ENCODE assay signal across 9 cellular contexts in genomic region chr5:2017540-2018389, GRCh38.
A peak's percentile ranks its signal among the peaks of the same experiment; 100 is the strongest.
DNase-seq lines count a peak whose midpoint lies in the region; ATAC-seq and TF ChIP-seq lines count a peak whose summit lies in the region.
"Had no signal": no experiment of that assay in that cellular context is flagged by ENCODE, and none has a peak within 500 bp of the region (broad histone marks: within the 10 kb centered on the region; RNA-seq: fewer than 3 reads in every experiment).

No MANE protein-coding gene starts in this region.

- intact Hi-C loops in natural killer cell (cut with micrococcal nuclease) (loop anchor here (10.0 kb wide), 1 partner anchor 283 kb away; no protein-coding TSS in a partner anchor), vagina (cut with DNase I) (no loop called here)

- H3K27ac Mint-ChIP-seq in natural killer cell, result no peak overlapping the region
- H3K27ac Mint-ChIP-seq in natural killer cell treated with Interleukin-12 subunit alpha and Interleukin-12 subunit beta and Interleukin-15 and Interleukin-18, amount 100 ng/mL, for 72 hours, result no peak overlapping the region
- no peak overlapping the region for H3K27ac Mint-ChIP-seq in endodermal cell
- H3K27ac Mint-ChIP-seq: naive thymus-derived CD4-positive, alpha-beta T cell had no signal

- TF ChIP-seq CTCF in natural killer cell (IDR thresholded peaks at IDR 0.05) (peak; percentile 30), endodermal cell (conservative IDR thresholded peaks at IDR 0.05) (peak; percentile 82), vagina (IDR thresholded peaks at IDR 0.05) (no peak)

- peaks cover 0 to 13% of the 10 kb centered on the region in 2 donors for H3K27me3 Mint-ChIP-seq in natural killer cell (ENCODE audit: low read depth in 2 of 2)
- H3K27me3 Mint-ChIP-seq in natural killer cell treated with Interleukin-12 subunit alpha and Interleukin-12 subunit beta and Interleukin-15 and Interleukin-18, amount 100 ng/mL, for 72 hours, result peaks cover 14 to 19% of the 10 kb centered on the region in 2 donors
- peaks cover 17% of the 10 kb centered on the region for H3K27me3 Mint-ChIP-seq in endodermal cell (ENCODE audit: insufficient read depth)

- no peak overlapping the region for H3K9ac ChIP-seq in endodermal cell (ENCODE audit: extremely low read depth, low read length, poor library complexity, severe bottlenecking)

- no peak for TF ChIP-seq POLR2A in vagina (IDR thresholded peaks at IDR 0.05)

- H3K4me3 Mint-ChIP-seq in natural killer cell (no peak overlapping the region), endodermal cell (no peak overlapping the region)
- H3K4me3 Mint-ChIP-seq in natural killer cell treated with Interleukin-12 subunit alpha and Interleukin-12 subunit beta and Interleukin-15 and Interleukin-18, amount 100 ng/mL, for 72 hours, result no peak overlapping the region
- H3K4me3 Mint-ChIP-seq: naive thymus-derived CD4-positive, alpha-beta T cell had no signal

- WGBS in endodermal cell (ENCODE audit: insufficient coverage in 1 of 2, insufficient read length in 1 of 2), 2 experiments, result 85 to 89% methylated on average over 20 of the region's 20 CpGs

- H3K36me3 ChIP-seq in endodermal cell (ENCODE audit: control insufficient read depth, insufficient read depth, low read length) (no peaks in the 10 kb centered on the region), vagina (no peaks in the 10 kb centered on the region)

- DNase-seq in natural killer cell (no peak), NCI-H69 (lab: John Stamatoyannopoulos, UW) (peak; percentile 7), endodermal cell (peak; percentile 80), vagina (ENCODE audit: extremely low spot score in 2 of 2) (peak; percentile 44 to 64)
- DNase-seq in natural killer cell treated with Interleukin-12 subunit alpha and Interleukin-12 subunit beta and Interleukin-15 and Interleukin-18, amount 100 ng/mL, for 72 hours (ENCODE audit: low spot score), result no peak

- H3K36me3 Mint-ChIP-seq in natural killer cell (no peaks in the 10 kb centered on the region), endodermal cell (ENCODE audit: low read depth) (no peaks in the 10 kb centered on the region)
- H3K36me3 Mint-ChIP-seq in natural killer cell treated with Interleukin-12 subunit alpha and Interleukin-12 subunit beta and Interleukin-15 and Interleukin-18, amount 100 ng/mL, for 72 hours, result no peaks in the 10 kb centered on the region
- H3K36me3 Mint-ChIP-seq: naive thymus-derived CD4-positive, alpha-beta T cell had no signal

- H3K4me1 ChIP-seq in endodermal cell (ENCODE audit: control insufficient read depth, insufficient read depth, low read length) (no peaks in the 10 kb centered on the region), vagina (no peaks in the 10 kb centered on the region)

- H3K9me3 ChIP-seq in endodermal cell (ENCODE audit: control insufficient read depth, low read length) (no peaks in the 10 kb centered on the region), vagina (no peaks in the 10 kb centered on the region)

- H3K27me3 ChIP-seq in endodermal cell (ENCODE audit: control insufficient read depth, insufficient read depth, low read length, poor library complexity, severe bottlenecking) (peaks cover 4% of the 10 kb centered on the region), vagina (no peaks in the 10 kb centered on the region)

- no peaks in the 10 kb centered on the region for H3K4me1 Mint-ChIP-seq in natural killer cell
- H3K4me1 Mint-ChIP-seq in natural killer cell treated with Interleukin-12 subunit alpha and Interleukin-12 subunit beta and Interleukin-15 and Interleukin-18, amount 100 ng/mL, for 72 hours (ENCODE audit: low read depth in 2 of 2), result no peaks in the 10 kb centered on the region
- peaks cover 2% of the 10 kb centered on the region for H3K4me1 Mint-ChIP-seq in endodermal cell
- H3K4me1 Mint-ChIP-seq: naive thymus-derived CD4-positive, alpha-beta T cell had no signal

- no peak overlapping the region for H3K27ac ChIP-seq in endodermal cell (ENCODE audit: low read depth, low read length)
- no peak overlapping the region for H3K27ac ChIP-seq in vagina

- no peaks in the 10 kb centered on the region for H3K9me3 Mint-ChIP-seq in natural killer cell
- no peaks in the 10 kb centered on the region for H3K9me3 Mint-ChIP-seq in natural killer cell treated with Interleukin-12 subunit alpha and Interleukin-12 subunit beta and Interleukin-15 and Interleukin-18, amount 100 ng/mL, for 72 hours
- H3K9me3 Mint-ChIP-seq in endodermal cell, result no peaks in the 10 kb centered on the region
- H3K9me3 Mint-ChIP-seq: naive thymus-derived CD4-positive, alpha-beta T cell had no signal

- ATAC-seq in natural killer cell (no peak), HG02571 (IDR thresholded peaks at IDR 0.05; ENCODE audit: unreplicated experiment) (no peak), esophagus mucosa (no peak), HG03039 (IDR thresholded peaks at IDR 0.05; ENCODE audit: unreplicated experiment) (no peak)
- no peak for ATAC-seq in natural killer cell treated with Interleukin-12 subunit alpha and Interleukin-12 subunit beta and Interleukin-15 and Interleukin-18, amount 100 ng/mL, for 72 hours
- ATAC-seq: naive thymus-derived CD4-positive, alpha-beta T cell had no signal

- no peak overlapping the region for H3K4me3 ChIP-seq in endodermal cell (ENCODE audit: low read length)
- no peak overlapping the region for H3K4me3 ChIP-seq in vagina

Comparison
In these comparisons a context has a peak if more than half of its experiments do, and no peak if none do; other contexts are left out.
1. DNase-seq: peak in NCI-H69 (single experiment), endodermal cell (single experiment) and vagina (2 of 2); none in natural killer cell (single experiment) and natural killer cell treated with Interleukin-12 subunit alpha and Interleukin-12 subunit beta and Interleukin-15 and Interleukin-18, amount 100 ng/mL, for 72 hours (single experiment).
2. CTCF ChIP-seq: peak in natural killer cell (single experiment) and endodermal cell (single experiment); none in vagina (0 of 3).